In the genomic region with DNA sequence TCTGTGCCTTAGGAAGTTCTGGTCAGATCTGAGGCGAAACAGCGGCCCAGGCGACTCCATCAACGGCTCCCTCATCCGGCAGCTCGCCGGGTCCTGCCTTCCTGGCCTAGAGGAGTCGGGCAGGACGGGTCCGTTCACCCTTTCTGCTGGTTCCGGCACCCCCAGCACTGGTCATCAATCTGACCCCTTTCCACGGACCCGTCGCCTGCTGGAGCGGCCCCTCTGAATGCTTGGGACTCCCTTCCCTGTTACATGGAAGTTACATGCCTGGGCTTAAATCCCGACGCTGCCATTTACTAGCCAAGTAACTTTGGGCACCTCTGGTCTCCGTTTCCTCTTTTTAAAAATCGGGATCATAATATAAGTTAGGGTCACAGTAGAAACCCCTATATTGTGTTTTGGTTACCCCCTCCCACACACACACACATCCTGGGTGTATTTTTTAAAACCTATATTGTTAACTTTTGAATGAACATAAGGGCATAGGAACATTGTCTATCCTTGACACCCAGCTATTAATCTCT, we compare ENCODE assay signal across 1 cellular context.
TF ChIP-seq lines count a peak whose summit lies in the region.

No MANE protein-coding gene starts in this region.

TF ChIP-seq in endothelial cell of umbilical vein, 7 proteins besides CTCF, POLR2A, EP300 and RAD21 (continued from another document):
- no peak for TF ChIP-seq MAX (IDR thresholded peaks at IDR 0.05; ENCODE audit: insufficient read depth, insufficient read length)
- no peak for TF ChIP-seq MYC (IDR thresholded peaks at IDR 0.05; ENCODE audit: low read depth, low read length)
